In genomic region chr17:1298616-1299015, GRCh38 we compare ENCODE assay signal across 10 cellular contexts. TPM values are rescaled to one million over a fixed set of nuclear protein-coding genes. Genes with fewer than 3 reads are reported as not detected.
DNase-seq lines count a peak whose midpoint lies in the region; ATAC-seq, FAIRE-seq and TF ChIP-seq lines count a peak whose summit lies in the region.
"Had no signal": no experiment of that assay in that cellular context is flagged by ENCODE, and none has a peak within 500 bp of the region (broad histone marks: within the 10 kb centered on the region; RNA-seq: fewer than 3 reads in every experiment).

No MANE protein-coding gene starts in this region.

- peaks cover 39 to 56% (median 47%) of the 10 kb centered on the region in 3 donors for H3K4me1 Mint-ChIP-seq in T-cell
- H3K4me1 Mint-ChIP-seq in activated T-helper 1 cell treated with anti-CD3 and anti-CD28 coated beads, Interleukin-12 subunit alpha, Interleukin-12 subunit beta, Interleukin-2, Interleukin-4 antibody, amounts not matched to agents 30 ng/mL and 10 ng/mL and 1 ng/mL, durations not matched to agents 14 hours and 24 hours and 36 hours (ENCODE audit: low read depth): peaks cover 40% of the 10 kb centered on the region
- peaks cover 4 to 29% of the 10 kb centered on the region in 2 donors for H3K4me1 Mint-ChIP-seq in stimulated activated naive B cell treated with anti-CD40 and anti-IgM and Interleukin-4, amounts not matched to agents 10 μg/mL and 1 μg/mL and 100 μg/mL, for 72 hours

- no peak overlapping the region for H3K27ac ChIP-seq in HepG2 (ENCODE audit: extremely low read length, insufficient read depth, low read length)
- H3K27ac ChIP-seq: thoracic aorta had no signal

- in situ Hi-C loops in HepG2 (cut with HindIII; ENCODE audit: extremely low pct_ligation_motif_present, low pct_unique_long_range_greater_than_20kb): no loop called here

- no peak overlapping the region for H2AFZ ChIP-seq in HepG2 (ENCODE audit: low read length)

- FAIRE-seq in HepG2 (lab: Jason Lieb, UNC): no peak

- TF ChIP-seq CTCF in HepG2 (CRISPR knock-in tag; IDR thresholded peaks at IDR 0.05): no peak

- peak overlapping the region; percentile 9 to 63 (median 13) for H3K4me3 Mint-ChIP-seq in T-cell
- H3K4me3 Mint-ChIP-seq in activated T-helper 1 cell treated with anti-CD3 and anti-CD28 coated beads, Interleukin-12 subunit alpha, Interleukin-12 subunit beta, Interleukin-2, Interleukin-4 antibody, amounts not matched to agents 30 ng/mL and 10 ng/mL and 1 ng/mL, durations not matched to agents 14 hours and 24 hours and 36 hours: peak overlapping the region; percentile 30
- H3K4me3 Mint-ChIP-seq in stimulated activated naive B cell treated with anti-CD40 and anti-IgM and Interleukin-4, amounts not matched to agents 10 μg/mL and 1 μg/mL and 100 μg/mL, for 72 hours: no peak overlapping the region

- no peak for TF ChIP-seq POLR2A in HepG2 (IDR thresholded peaks at IDR 0.05; ENCODE audit: insufficient read depth in 1 of 2, low read depth in 2 of 2, low read length in 2 of 2)

- peaks cover 10% of the 10 kb centered on the region for H3K4me1 ChIP-seq in HepG2 (ENCODE audit: insufficient read depth, low read length)

- no peak for TF ChIP-seq RAD21 in HepG2 (CRISPR knock-in tag; IDR thresholded peaks at IDR 0.05)

- no peaks in the 10 kb centered on the region for H3K9me3 Mint-ChIP-seq in T-cell
- H3K9me3 Mint-ChIP-seq in activated T-helper 1 cell treated with anti-CD3 and anti-CD28 coated beads, Interleukin-12 subunit alpha, Interleukin-12 subunit beta, Interleukin-2, Interleukin-4 antibody, amounts not matched to agents 30 ng/mL and 10 ng/mL and 1 ng/mL, durations not matched to agents 14 hours and 24 hours and 36 hours: peaks cover under 1% of the 10 kb centered on the region
- H3K9me3 Mint-ChIP-seq in stimulated activated naive B cell treated with anti-CD40 and anti-IgM and Interleukin-4, amounts not matched to agents 10 μg/mL and 1 μg/mL and 100 μg/mL, for 72 hours: peaks cover under 1% of the 10 kb centered on the region in 2 donors

- H3K27ac Mint-ChIP-seq in T-cell: no peak overlapping the region
- no peak overlapping the region for H3K27ac Mint-ChIP-seq in activated T-helper 1 cell treated with anti-CD3 and anti-CD28 coated beads, Interleukin-12 subunit alpha, Interleukin-12 subunit beta, Interleukin-2, Interleukin-4 antibody, amounts not matched to agents 30 ng/mL and 10 ng/mL and 1 ng/mL, durations not matched to agents 14 hours and 24 hours and 36 hours
- no peak overlapping the region for H3K27ac Mint-ChIP-seq in stimulated activated naive B cell treated with anti-CD40 and anti-IgM and Interleukin-4, amounts not matched to agents 10 μg/mL and 1 μg/mL and 100 μg/mL, for 72 hours

- no peaks in the 10 kb centered on the region for H3K36me3 ChIP-seq in HepG2 (replicated peaks in 1 of 2; ENCODE audit: control insufficient read depth in 1 of 2, insufficient read depth in 2 of 2, low read length in 2 of 2)

- peak overlapping the region in 1 of 3 experiments; percentile 20; a peak in 1 of 6 replicates for H3K4me3 ChIP-seq in HepG2 (replicated peaks in 1 of 3; ENCODE audit: insufficient read depth in 1 of 3, low read depth in 2 of 3, low read length in 3 of 3)
- H3K4me3 ChIP-seq: thoracic aorta had no signal

- H3K9ac ChIP-seq in HepG2 (ENCODE audit: insufficient read depth, low read depth, low read length): no peak overlapping the region

- DNase-seq in T-cell (peak; percentile 8 to 62 (median 38)), HepG2 (ENCODE audit: low spot score) (no peak), cardiac septum (ENCODE audit: low spot score) (no peak), superior temporal gyrus (ENCODE audit: extremely low spot score) (no peak)
- DNase-seq in activated T-helper 1 cell treated with anti-CD3 and anti-CD28 coated beads, Interleukin-12 subunit alpha, Interleukin-12 subunit beta, Interleukin-2, Interleukin-4 antibody, amounts not matched to agents 30 ng/mL and 10 ng/mL and 1 ng/mL, durations not matched to agents 14 hours and 24 hours and 36 hours (ENCODE audit: low spot score): peak; percentile 22
- DNase-seq in stimulated activated naive B cell treated with anti-CD40 and anti-IgM and Interleukin-4, amounts not matched to agents 10 μg/mL and 1 μg/mL and 100 μg/mL, for 72 hours: no peak
- DNase-seq: NCI-H2029 had no signal

- H3K27me3 Mint-ChIP-seq in T-cell: peaks cover 0 to 12% of the 10 kb centered on the region in 2 donors
- no peaks in the 10 kb centered on the region for H3K27me3 Mint-ChIP-seq in activated T-helper 1 cell treated with anti-CD3 and anti-CD28 coated beads, Interleukin-12 subunit alpha, Interleukin-12 subunit beta, Interleukin-2, Interleukin-4 antibody, amounts not matched to agents 30 ng/mL and 10 ng/mL and 1 ng/mL, durations not matched to agents 14 hours and 24 hours and 36 hours (ENCODE audit: insufficient read depth)
- H3K27me3 Mint-ChIP-seq in stimulated activated naive B cell treated with anti-CD40 and anti-IgM and Interleukin-4, amounts not matched to agents 10 μg/mL and 1 μg/mL and 100 μg/mL, for 72 hours: peaks cover 28 to 43% of the 10 kb centered on the region in 2 donors

- no peaks in the 10 kb centered on the region for H3K79me2 ChIP-seq in HepG2 (ENCODE audit: insufficient read depth, low read length)

- no peaks in the 10 kb centered on the region for H4K20me1 ChIP-seq in HepG2 (ENCODE audit: insufficient read depth, low read length)

- CTCF ChIA-PET in T-cell (lab: Charles Lee): interaction anchor here in 1 of 2 donors (1.1 kb wide), 1 partner anchor 19 kb away, joined by 3 read pairs; the partner anchor contains the start of gene TRARG1
- CTCF ChIA-PET in HepG2 (lab: Yijun Ruan, JAX; ENCODE audit: low intra/inter-chr PET ratio, low total read pairs): no interaction called here

- peaks cover 19 to 86% of the 10 kb centered on the region in 2 experiments for H3K27me3 ChIP-seq in HepG2 (ENCODE audit: control insufficient read depth in 1 of 2, insufficient read depth in 2 of 2, low read length in 2 of 2)

- no peak for TF ChIP-seq EP300 in HepG2 (IDR thresholded peaks at IDR 0.05; ENCODE audit: low read depth in 2 of 2, low read length in 2 of 2)
- no peak for TF ChIP-seq EP300 in HepG2 (CRISPR knock-in tag; IDR thresholded peaks at IDR 0.05; ENCODE audit: borderline replicate concordance)

- 3% methylated on average over 10 of the region's 24 CpGs for WGBS in HepG2 (ENCODE audit: low lambda C conversion rate)

- BruUV-seq in HepG2 (replicated peaks; lab: Mats Ljungman, UMichigan): no TSS peak

- ATAC-seq in T-cell (replicated peaks in 1 of 4) (peak; percentile 25 to 48 (median 44)), HepG2 (peak; percentile 63), HG03159 (IDR thresholded peaks at IDR 0.05; ENCODE audit: unreplicated experiment) (no peak)
- peak; percentile 39 to 47 for ATAC-seq in stimulated activated naive B cell treated with anti-CD40 and anti-IgM and Interleukin-4, amounts not matched to agents 10 μg/mL and 1 μg/mL and 100 μg/mL, for 72 hours (replicated peaks)

- intact Hi-C loops in activated T-helper 1 cell treated with anti-CD3 and anti-CD28 coated beads, Interleukin-12 subunit alpha, Interleukin-12 subunit beta, Interleukin-2, Interleukin-4 antibody, amounts not matched to agents 30 ng/mL and 10 ng/mL and 1 ng/mL, durations not matched to agents 14 hours and 24 hours and 36 hours (cut with micrococcal nuclease): no loop called here
- intact Hi-C loops in HepG2 (cut with micrococcal nuclease; ENCODE audit: unreplicated experiment) (no loop called here), cardiac septum (cut with DNase I) (no loop called here)

- no peaks in the 10 kb centered on the region for H3K36me3 Mint-ChIP-seq in T-cell
- H3K36me3 Mint-ChIP-seq in activated T-helper 1 cell treated with anti-CD3 and anti-CD28 coated beads, Interleukin-12 subunit alpha, Interleukin-12 subunit beta, Interleukin-2, Interleukin-4 antibody, amounts not matched to agents 30 ng/mL and 10 ng/mL and 1 ng/mL, durations not matched to agents 14 hours and 24 hours and 36 hours (ENCODE audit: low read depth): peaks cover 3% of the 10 kb centered on the region
- peaks cover under 1 to 1% of the 10 kb centered on the region in 2 donors for H3K36me3 Mint-ChIP-seq in stimulated activated naive B cell treated with anti-CD40 and anti-IgM and Interleukin-4, amounts not matched to agents 10 μg/mL and 1 μg/mL and 100 μg/mL, for 72 hours

- H3K9me3 ChIP-seq in HepG2 (ENCODE audit: low read length): no peaks in the 10 kb centered on the region
- H3K9me3 ChIP-seq: thoracic aorta had no signal

- H3K4me2 ChIP-seq in HepG2 (ENCODE audit: low read depth, low read length): peak overlapping the region; percentile 43; the same call in 1 of the 2 replicates

- POLR2A ChIA-PET in T-cell (lab: Charles Lee): interaction anchor here in 1 of 2 donors (0.5 kb wide), 1 partner anchor 144 kb away, joined by 6 read pairs; no protein-coding TSS in a partner anchor
- POLR2A ChIA-PET in HepG2 (lab: Yijun Ruan, JAX): no interaction called here

RNA-seq across cellular contexts. Expression of gene TRARG1, which starts 19.2 kb away (rescaled TPM):
- total RNA-seq in T-cell (not detected), HepG2 (2016; rRNA removed; fragmentation: Illumina TruSeq; extraction: Trizol) (not detected in 2 replicates), cardiac septum (0.65 TPM)
- 0.05 and 0.08 TPM in 2 replicates for total RNA-seq in activated T-helper 1 cell treated with anti-CD3 and anti-CD28 coated beads, Interleukin-12 subunit alpha, Interleukin-12 subunit beta, Interleukin-2, Interleukin-4 antibody, amounts not matched to agents 30 ng/mL and 10 ng/mL and 1 ng/mL, durations not matched to agents 14 hours and 24 hours and 36 hours
- not detected in 2 replicates for total RNA-seq in HepG2 (2016; cell fraction: cytosol; rRNA removed; fragmentation: Illumina TruSeq; extraction: Trizol; ENCODE audit: low read depth)
- not detected in 2 replicates for total RNA-seq in HepG2 (2016; cell fraction: insoluble cytoplasmic fraction; rRNA removed; fragmentation: Illumina TruSeq; extraction: Trizol)
- total RNA-seq in HepG2 (2016; cell fraction: membrane; rRNA removed; fragmentation: Illumina TruSeq; extraction: Trizol): not detected in 2 replicates
- not detected in 2 replicates for total RNA-seq in HepG2 (2016; cell fraction: nucleus; rRNA removed; fragmentation: Illumina TruSeq; extraction: Trizol)
- not detected in 2 replicates for polyA plus RNA-seq in HepG2 (2011; rRNA removed)
- not detected in 2 replicates for polyA plus RNA-seq in HepG2 (2011; cell fraction: cytosol; rRNA removed)
- not detected in 2 replicates for polyA plus RNA-seq in HepG2 (2011; cell fraction: nucleus; rRNA removed)
- not detected in 2 replicates for polyA plus RNA-seq in HepG2 (2012)
- polyA plus RNA-seq in HepG2 (2016; cell fraction: cytosol; fragmentation: Illumina TruSeq; extraction: Trizol; ENCODE audit: low read depth): not detected in 2 replicates
- polyA plus RNA-seq in HepG2 (2016; cell fraction: insoluble cytoplasmic fraction; fragmentation: Illumina TruSeq; extraction: Trizol; ENCODE audit: low read depth): not detected in 2 replicates
- not detected in 2 replicates for polyA plus RNA-seq in HepG2 (2016; cell fraction: membrane; fragmentation: Illumina TruSeq; extraction: Trizol; ENCODE audit: low read depth)
- polyA plus RNA-seq in HepG2 (2016; cell fraction: nucleus; fragmentation: Illumina TruSeq; extraction: Trizol; ENCODE audit: insufficient read depth, low read depth): not detected in 2 replicates
- polyA minus RNA-seq in HepG2 (2011; rRNA and poly(A)+ RNA removed; ENCODE audit: low replicate concordance): not detected in 2 replicates
- polyA minus RNA-seq in HepG2 (2011; cell fraction: cytosol; rRNA and poly(A)+ RNA removed): not detected in 2 replicates
- not detected in 2 replicates for polyA minus RNA-seq in HepG2 (2011; cell fraction: nucleus; rRNA and poly(A)+ RNA removed)
- total RNA-seq: epithelial cell of proximal tubule had no signal

RNA-seq across cellular contexts. Expression of gene BHLHA9, which starts 28.4 kb away (rescaled TPM):
- total RNA-seq in T-cell (not detected), HepG2 (2016; rRNA removed; fragmentation: Illumina TruSeq; extraction: Trizol) (not detected in 2 replicates), cardiac septum (not detected)
- total RNA-seq in activated T-helper 1 cell treated with anti-CD3 and anti-CD28 coated beads, Interleukin-12 subunit alpha, Interleukin-12 subunit beta, Interleukin-2, Interleukin-4 antibody, amounts not matched to agents 30 ng/mL and 10 ng/mL and 1 ng/mL, durations not matched to agents 14 hours and 24 hours and 36 hours: not detected in 2 replicates
- not detected in 2 replicates for total RNA-seq in HepG2 (2016; cell fraction: cytosol; rRNA removed; fragmentation: Illumina TruSeq; extraction: Trizol; ENCODE audit: low read depth)
- total RNA-seq in HepG2 (2016; cell fraction: insoluble cytoplasmic fraction; rRNA removed; fragmentation: Illumina TruSeq; extraction: Trizol): not detected in 2 replicates
- not detected in 2 replicates for total RNA-seq in HepG2 (2016; cell fraction: membrane; rRNA removed; fragmentation: Illumina TruSeq; extraction: Trizol)
- total RNA-seq in HepG2 (2016; cell fraction: nucleus; rRNA removed; fragmentation: Illumina TruSeq; extraction: Trizol): not detected in 2 replicates
- not detected in 2 replicates for polyA plus RNA-seq in HepG2 (2011; rRNA removed)
- not detected in 2 replicates for polyA plus RNA-seq in HepG2 (2011; cell fraction: cytosol; rRNA removed)
- polyA plus RNA-seq in HepG2 (2011; cell fraction: nucleus; rRNA removed): not detected in 2 replicates
- not detected in 2 replicates for polyA plus RNA-seq in HepG2 (2012)
- polyA plus RNA-seq in HepG2 (2016; cell fraction: cytosol; fragmentation: Illumina TruSeq; extraction: Trizol; ENCODE audit: low read depth): not detected in 2 replicates
- not detected in 2 replicates for polyA plus RNA-seq in HepG2 (2016; cell fraction: insoluble cytoplasmic fraction; fragmentation: Illumina TruSeq; extraction: Trizol; ENCODE audit: low read depth)
- not detected in 2 replicates for polyA plus RNA-seq in HepG2 (2016; cell fraction: membrane; fragmentation: Illumina TruSeq; extraction: Trizol; ENCODE audit: low read depth)
- not detected in 2 replicates for polyA plus RNA-seq in HepG2 (2016; cell fraction: nucleus; fragmentation: Illumina TruSeq; extraction: Trizol; ENCODE audit: insufficient read depth, low read depth)
- not detected in 2 replicates for polyA minus RNA-seq in HepG2 (2011; rRNA and poly(A)+ RNA removed; ENCODE audit: low replicate concordance)
- not detected in 2 replicates for polyA minus RNA-seq in HepG2 (2011; cell fraction: cytosol; rRNA and poly(A)+ RNA removed)
- polyA minus RNA-seq in HepG2 (2011; cell fraction: nucleus; rRNA and poly(A)+ RNA removed): not detected in 2 replicates
- total RNA-seq: epithelial cell of proximal tubule, thoracic aorta had no signal

Comparison
In these comparisons a context has a peak if more than half of its experiments do, and no peak if none do; other contexts are left out.
1. DNase-seq: peak in T-cell (34 of 34) and activated T-helper 1 cell treated with anti-CD3 and anti-CD28 coated beads, Interleukin-12 subunit alpha, Interleukin-12 subunit beta, Interleukin-2, Interleukin-4 antibody, amounts not matched to agents 30 ng/mL and 10 ng/mL and 1 ng/mL, durations not matched to agents 14 hours and 24 hours and 36 hours (single experiment); none in HepG2 (single experiment), stimulated activated naive B cell treated with anti-CD40 and anti-IgM and Interleukin-4, amounts not matched to agents 10 μg/mL and 1 μg/mL and 100 μg/mL, for 72 hours (single experiment), cardiac septum (single experiment) and superior temporal gyrus (single experiment).
2. H3K4me3 Mint-ChIP-seq: peak in T-cell (3 of 3) and activated T-helper 1 cell treated with anti-CD3 and anti-CD28 coated beads, Interleukin-12 subunit alpha, Interleukin-12 subunit beta, Interleukin-2, Interleukin-4 antibody, amounts not matched to agents 30 ng/mL and 10 ng/mL and 1 ng/mL, durations not matched to agents 14 hours and 24 hours and 36 hours (single experiment); none in stimulated activated naive B cell treated with anti-CD40 and anti-IgM and Interleukin-4, amounts not matched to agents 10 μg/mL and 1 μg/mL and 100 μg/mL, for 72 hours (0 of 2).